In genomic region chr10:79084972-79085597, GRCh38 we compare ENCODE assay signal across 9 cellular contexts. TPM values are rescaled to one million over a fixed set of nuclear protein-coding genes. Genes with fewer than 3 reads are reported as not detected.
DNase-seq lines count a peak whose midpoint lies in the region; ATAC-seq and TF ChIP-seq lines count a peak whose summit lies in the region.
"Had no signal": no experiment of that assay in that cellular context is flagged by ENCODE, and none has a peak within 500 bp of the region (broad histone marks: within the 10 kb centered on the region; RNA-seq: fewer than 3 reads in every experiment).

No MANE protein-coding gene starts in this region.

- intact Hi-C loops in Panc1 (cut with micrococcal nuclease; ENCODE audit: unreplicated experiment) (no loop called here), left lung (cut with DNase I) (no loop called here), upper lobe of right lung (cut with DNase I) (no loop called here)

- in situ Hi-C loops in Panc1 (cut with HindIII; ENCODE audit: low pct_unique_long_range_greater_than_20kb, low sequenced_read_pairs) = no loop called here

- CTCF ChIA-PET in Panc1 (lab: Charles Lee) = no interaction called here

- DNase-seq in Panc1 (ENCODE audit: low read depth, low spot score) (no peak), left lung (peak in 1 of 2 donors; percentile 81), upper lobe of right lung (no peak), 8988T (no peak), NCI-H146 treated with DMSO at 0.1 percent for 48 hours (lab: John Stamatoyannopoulos, UW; ENCODE audit: unreplicated experiment) (no peak)
- no peak for DNase-seq in activated naive CD4-positive, alpha-beta T cell (lab: John Stamatoyannopoulos, UW)
- DNase-seq: activated T-cell treated with anti-CD3 and anti-CD28 coated beads for 4 hours had no signal

- TF ChIP-seq CTCF in Panc1 (IDR thresholded peaks at IDR 0.05) = no peak
- TF ChIP-seq CTCF in left lung (IDR thresholded peaks at IDR 0.05) = no peak
- TF ChIP-seq CTCF in upper lobe of right lung (IDR thresholded peaks at IDR 0.05) = no peak

- H3K4me3 ChIP-seq in Panc1 (ENCODE audit: low read depth in 2 of 2, low read length in 2 of 2) (no peak overlapping the region), left lung (no peak overlapping the region), upper lobe of right lung (no peak overlapping the region)

- H3K27me3 ChIP-seq in Panc1 (ENCODE audit: control insufficient read depth, insufficient read depth, low read length) (no peaks in the 10 kb centered on the region), left lung (no peaks in the 10 kb centered on the region), upper lobe of right lung (no peaks in the 10 kb centered on the region)

- BruUV-seq in Panc1 (replicated peaks; lab: Mats Ljungman, UMichigan) = no TSS peak

- H3K4me1 ChIP-seq in Panc1 (ENCODE audit: control insufficient read depth, insufficient read depth, low read length) = peaks cover 99% of the 10 kb centered on the region
- H3K4me1 ChIP-seq in left lung = peaks cover 43 to 100% of the 10 kb centered on the region in 2 donors
- peaks cover 96% of the 10 kb centered on the region for H3K4me1 ChIP-seq in upper lobe of right lung

- H3K9me3 ChIP-seq in Panc1 (ENCODE audit: control insufficient read depth, insufficient read depth, low read depth, low read length) (no peaks in the 10 kb centered on the region), left lung (no peaks in the 10 kb centered on the region), upper lobe of right lung (no peaks in the 10 kb centered on the region)

- POLR2A ChIA-PET in Panc1 (lab: Charles Lee) = no interaction called here

- H3K36me3 ChIP-seq in Panc1 (ENCODE audit: control insufficient read depth, insufficient read depth, low read length) = no peaks in the 10 kb centered on the region
- no peaks in the 10 kb centered on the region for H3K36me3 ChIP-seq in left lung
- H3K36me3 ChIP-seq in upper lobe of right lung = no peaks in the 10 kb centered on the region

- ATAC-seq in GM21447 (IDR thresholded peaks at IDR 0.05; ENCODE audit: unreplicated experiment) (peak; percentile 46), Panc1 (no peak), left lung (no peak), upper lobe of right lung (peak; percentile 6)
- ATAC-seq: PC-3 had no signal

- peak overlapping the region; percentile 60; the same call in 1 of the 2 replicates for H3K27ac ChIP-seq in Panc1 (ENCODE audit: low read length)
- H3K27ac ChIP-seq in left lung = peak overlapping the region; percentile 70 to 90
- H3K27ac ChIP-seq in upper lobe of right lung = peak overlapping the region; percentile 77

RNA-seq across cellular contexts. Expression of gene ZMIZ1, which starts 16.3 kb away (rescaled TPM):
- total RNA-seq in Panc1 (2021; ENCODE audit: unreplicated experiment) (34.2 TPM), left lung (10 to 100 TPM; 63.1 to 80.2 TPM), upper lobe of right lung (84.7 TPM)
- polyA plus RNA-seq in Panc1 (2012; ENCODE audit: insufficient read length) = 29.1 TPM

Comparison
In these comparisons a context has a peak if more than half of its experiments do, and no peak if none do; other contexts are left out.
1. ATAC-seq: peak in GM21447 (single experiment) and upper lobe of right lung (single experiment); none in Panc1 (single experiment) and left lung (single experiment).
2. Peak in every context shown above with its lines, with median percentiles within 50 percentile points of each other: H3K27ac ChIP-seq.